ENCODE assay signal across 11 cellular contexts in the genomic region with DNA sequence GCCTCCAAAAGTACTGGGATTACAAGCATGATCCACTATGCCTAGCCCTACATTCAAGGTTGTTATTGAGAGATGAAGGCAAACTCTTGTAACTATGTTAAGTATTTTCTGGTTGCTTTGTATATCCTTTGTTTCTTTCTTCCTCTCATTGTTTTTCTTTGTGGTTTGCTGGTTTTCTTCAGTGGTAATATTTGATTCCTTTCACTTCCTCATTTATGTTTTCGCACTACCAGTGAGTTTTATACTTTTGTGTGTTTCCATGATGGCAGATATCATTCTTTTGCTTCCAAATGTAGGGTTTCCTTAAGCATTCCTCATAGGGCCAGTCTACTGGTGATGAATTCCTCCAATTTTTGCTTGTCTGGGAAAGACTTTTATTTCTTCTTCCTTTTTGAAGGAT.
DNase-seq lines count a peak whose midpoint lies in the region; ATAC-seq lines count a peak whose summit lies in the region.
"Had no signal": no experiment of that assay in that cellular context is flagged by ENCODE, and none has a peak within 500 bp of the region (broad histone marks: within the 10 kb centered on the region; RNA-seq: fewer than 3 reads in every experiment).

No MANE protein-coding gene starts in this region.

- ATAC-seq in GM18907 (IDR thresholded peaks at IDR 0.05; ENCODE audit: unreplicated experiment) (peak; percentile 85), HG02623 (IDR thresholded peaks at IDR 0.05; ENCODE audit: unreplicated experiment) (peak; percentile 86)

- H3K4me1 Mint-ChIP-seq in immature natural killer cell = peaks cover 74 to 96% of the 10 kb centered on the region in 2 donors

- DNase-seq in LHCN-M2 (ENCODE audit: low read depth) = peak; percentile 26
- DNase-seq in immature natural killer cell = peak; percentile 6 to 16 (median 6)
- DNase-seq in NCI-H345 treated with DMSO at 0.1 percent for 48 hours (lab: John Stamatoyannopoulos, UW; ENCODE audit: unreplicated experiment) = no peak
- no peak for DNase-seq in AG08396 (ENCODE audit: low spot score)
- DNase-seq in HPDE6-E6E7 (ENCODE audit: extremely low spot score) = no peak
- DNase-seq in iPS-NIHi11 (ENCODE audit: low spot score) = no peak
- DNase-seq: erythroblast, NCI-H510A treated with DMSO at 0.1 percent for 48 hours had no signal

- H3K27me3 Mint-ChIP-seq in immature natural killer cell (ENCODE audit: low read depth in 3 of 3) = peaks cover 0 to 7% (median 4%) of the 10 kb centered on the region in 3 donors

- peak overlapping the region in 4 of 5 donors; percentile 8 to 30 (median 19) for H3K4me3 Mint-ChIP-seq in immature natural killer cell
- H3K4me3 Mint-ChIP-seq: nephron had no signal

- H3K9me3 Mint-ChIP-seq in immature natural killer cell = peaks cover 10 to 39% (median 19%) of the 10 kb centered on the region in 6 donors

- H3K27ac Mint-ChIP-seq in immature natural killer cell = peak overlapping the region in 5 of 6 donors; percentile 2 to 74 (median 31)
- H3K27ac Mint-ChIP-seq: nephron had no signal

- peaks cover 12 to 22% (median 16%) of the 10 kb centered on the region in 3 donors for H3K36me3 Mint-ChIP-seq in immature natural killer cell

Comparison
In these comparisons a context has a peak if more than half of its experiments do, and no peak if none do; other contexts are left out.
1. DNase-seq: peak in LHCN-M2 (single experiment) and immature natural killer cell (3 of 3); none in NCI-H345 treated with DMSO at 0.1 percent for 48 hours (single experiment), AG08396 (single experiment), HPDE6-E6E7 (single experiment) and iPS-NIHi11 (single experiment).